In the genomic region with DNA sequence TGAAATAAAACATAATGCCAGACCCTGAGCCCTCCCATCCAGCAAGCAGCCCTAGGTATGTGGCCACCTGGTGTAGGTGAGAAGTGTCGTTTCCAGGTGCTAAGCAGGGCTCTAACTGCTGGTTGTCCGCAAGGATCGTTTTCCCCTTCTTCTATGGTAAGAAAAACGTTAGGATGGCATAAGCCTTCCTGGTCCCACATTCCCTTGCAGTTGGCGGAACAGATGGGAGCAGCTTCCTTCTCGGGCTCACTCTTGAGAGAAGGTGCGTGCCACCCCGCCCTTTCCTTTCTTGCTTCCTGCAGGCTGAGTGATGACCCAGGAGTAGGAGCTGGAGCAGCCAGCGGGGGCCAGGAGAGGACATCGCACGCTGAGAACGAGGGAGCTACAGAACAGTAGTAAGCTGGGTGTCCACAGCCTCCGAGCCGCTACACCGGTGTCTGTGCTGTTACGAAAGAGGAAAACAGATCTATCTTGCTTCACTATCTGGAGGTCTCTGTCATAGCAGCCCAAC, we compare ENCODE assay signal across 1 cellular context.
TF ChIP-seq lines count a peak whose summit lies in the region.

No MANE protein-coding gene starts in this region.

TF ChIP-seq in GM23338, 12 proteins besides CTCF, POLR2A, EP300 and RAD21:
- TF ChIP-seq ZNF331 (CRISPR knock-in tag; IDR thresholded peaks at IDR 0.05; ENCODE audit: low read depth), result no peak
- no peak for TF ChIP-seq JUNB (IDR thresholded peaks at IDR 0.05; ENCODE audit: unreplicated experiment)
- no peak for TF ChIP-seq EZH2phosphoT487 (IDR thresholded peaks at IDR 0.05; ENCODE audit: unreplicated experiment)
